ENCODE assay signal across 16 cellular contexts in the genomic region with DNA sequence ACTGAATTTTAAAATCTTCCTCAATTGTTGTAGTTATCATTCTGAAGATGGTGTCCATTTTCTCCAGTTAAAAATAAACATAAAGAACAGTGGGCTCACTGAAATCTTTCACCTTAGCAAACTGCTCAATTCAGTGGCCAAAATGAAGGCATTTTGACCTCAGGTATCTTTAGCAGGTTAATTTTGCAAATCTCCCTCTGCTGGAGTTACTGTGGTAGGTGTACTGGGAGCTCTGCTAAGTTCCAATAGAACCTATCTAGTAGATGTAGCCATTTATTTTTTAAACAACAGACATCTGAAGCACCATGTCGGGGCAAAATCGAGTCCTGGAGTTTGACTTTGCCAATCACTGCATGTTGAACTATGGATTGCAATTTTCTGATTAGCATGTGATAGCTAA.
DNase-seq lines count a peak whose midpoint lies in the region; ATAC-seq and TF ChIP-seq lines count a peak whose summit lies in the region.
"Had no signal": no experiment of that assay in that cellular context is flagged by ENCODE, and none has a peak within 500 bp of the region (broad histone marks: within the 10 kb centered on the region; RNA-seq: fewer than 3 reads in every experiment).

No MANE protein-coding gene starts in this region.

- DNase-seq in H7 = peak; percentile 13
- no peak for DNase-seq in PC-9
- DNase-seq in epithelial cell of esophagus (ENCODE audit: low read depth) = no peak
- DNase-seq in osteocyte (ENCODE audit: extremely low spot score, unreplicated experiment) = no peak
- no peak for DNase-seq in KBM-7
- no peak for DNase-seq in SKM-1 treated with dmso at 0.1 percent for 144 hours (lab: John Stamatoyannopoulos, UW; ENCODE audit: unreplicated experiment)
- no peak for DNase-seq in CD4-positive, alpha-beta memory T cell
- DNase-seq: activated CD4-positive, alpha-beta T cell treated with anti-CD3 and anti-CD28 coated beads, Interleukin-2, amount 50 U/mL, for 1 hour; activated T-cell treated with anti-CD3 and anti-CD28 coated beads, Interleukin-2, amount 50 U/mL, for 48 hours; cortex of kidney; MG63; NCI-H2029; NCI-H748 treated with DMSO at 0.1 percent for 48 hours; Right ventricle myocardium superior had no signal

- no peak overlapping the region for H3K27ac ChIP-seq in PC-9
- no peak overlapping the region for H3K27ac ChIP-seq in CD4-positive, alpha-beta memory T cell (ENCODE audit: low read depth, low read length)
- H3K27ac ChIP-seq: parathyroid adenoma had no signal

- no peak overlapping the region for H3K27ac Mint-ChIP-seq in osteocyte (ENCODE audit: unreplicated experiment)
- no peak overlapping the region for H3K27ac Mint-ChIP-seq in CD4-positive, alpha-beta memory T cell

- H3K4me2 ChIP-seq in PC-9 = no peak overlapping the region

- H3K79me2 ChIP-seq in PC-9 (ENCODE audit: low read depth) = no peaks in the 10 kb centered on the region
- H3K79me2 ChIP-seq: parathyroid adenoma had no signal

- BruUV-seq in PC-9 (replicated peaks; lab: Mats Ljungman, UMichigan) = no TSS peak

- no peaks in the 10 kb centered on the region for H3K36me3 ChIP-seq in H7 (replicated peaks; ENCODE audit: control insufficient read depth, insufficient read depth, low read length)
- H3K36me3 ChIP-seq in PC-9 (ENCODE audit: low read depth) = no peaks in the 10 kb centered on the region
- H3K36me3 ChIP-seq in CD4-positive, alpha-beta memory T cell (ENCODE audit: insufficient read depth, low read length) = no peaks in the 10 kb centered on the region
- H3K36me3 ChIP-seq: MG63 had no signal

- intact Hi-C loops in PC-9 (cut with micrococcal nuclease; ENCODE audit: unreplicated experiment) = no loop called here
- intact Hi-C loops in CD4-positive, alpha-beta memory T cell (cut with micrococcal nuclease) = no loop called here

- peaks cover 5% of the 10 kb centered on the region for H3K9me3 Mint-ChIP-seq in osteocyte (ENCODE audit: unreplicated experiment)
- no peaks in the 10 kb centered on the region for H3K9me3 Mint-ChIP-seq in CD4-positive, alpha-beta memory T cell

- H3K27me3 ChIP-seq in H7 (ENCODE audit: control insufficient read depth, insufficient read depth, low read length) (no peaks in the 10 kb centered on the region), PC-9 (ENCODE audit: insufficient read depth, low read depth) (no peaks in the 10 kb centered on the region)
- H3K27me3 ChIP-seq in CD4-positive, alpha-beta memory T cell (ENCODE audit: insufficient read depth, low read length) = no peaks in the 10 kb centered on the region
- H3K27me3 ChIP-seq: MG63 had no signal

- H3K4me1 Mint-ChIP-seq in osteocyte (ENCODE audit: unreplicated experiment) = peaks cover 23% of the 10 kb centered on the region
- H3K4me1 Mint-ChIP-seq in CD4-positive, alpha-beta memory T cell = no peaks in the 10 kb centered on the region

- H3K36me3 Mint-ChIP-seq in osteocyte (ENCODE audit: unreplicated experiment) = no peaks in the 10 kb centered on the region
- no peaks in the 10 kb centered on the region for H3K36me3 Mint-ChIP-seq in CD4-positive, alpha-beta memory T cell

- no peak for ATAC-seq in GM18870 (IDR thresholded peaks at IDR 0.05; ENCODE audit: unreplicated experiment)

- in situ Hi-C loops in KBM-7 (cut with MboI; ENCODE audit: low pct_unique_long_range_greater_than_20kb, low sequenced_read_pairs) = no loop called here

- no peak overlapping the region for H3K4me3 Mint-ChIP-seq in osteocyte (ENCODE audit: unreplicated experiment)
- H3K4me3 Mint-ChIP-seq in CD4-positive, alpha-beta memory T cell = no peak overlapping the region

- POLR2A ChIA-PET in PC-9 (lab: Charles Lee; ENCODE audit: unreplicated experiment) = no interaction called here
- POLR2A ChIA-PET in CD4-positive, alpha-beta memory T cell (lab: Charles Lee; ENCODE audit: partially characterized antibody) = no interaction called here

- CTCF ChIA-PET in PC-9 (lab: Charles Lee) = no interaction called here
- CTCF ChIA-PET in CD4-positive, alpha-beta memory T cell (lab: Charles Lee; ENCODE audit: partially characterized antibody) = no interaction called here

- TF ChIP-seq CTCF in PC-9 (conservative IDR thresholded peaks at IDR 0.05) = peak; percentile 40
- TF ChIP-seq CTCF in epithelial cell of esophagus (IDR thresholded peaks at IDR 0.05; ENCODE audit: insufficient read depth, low read depth, low read length, missing control alignments) = peak; percentile 47
- TF ChIP-seq CTCF in osteocyte (IDR thresholded peaks at IDR 0.05) = peak; percentile 21

- no peaks in the 10 kb centered on the region for H4K20me1 ChIP-seq in PC-9 (ENCODE audit: insufficient read depth)

- H3K9me3 ChIP-seq in PC-9 (ENCODE audit: insufficient read depth, low read depth) = no peaks in the 10 kb centered on the region
- no peaks in the 10 kb centered on the region for H3K9me3 ChIP-seq in CD4-positive, alpha-beta memory T cell (ENCODE audit: control insufficient read depth in 1 of 2, low read length in 2 of 2)

- peaks cover 8% of the 10 kb centered on the region; the same call in 1 of the 2 replicates for H3K4me1 ChIP-seq in PC-9 (replicated peaks; ENCODE audit: insufficient read depth)
- no peaks in the 10 kb centered on the region for H3K4me1 ChIP-seq in CD4-positive, alpha-beta memory T cell (ENCODE audit: insufficient read depth, low read length)
- H3K4me1 ChIP-seq: parathyroid adenoma had no signal

- no peaks in the 10 kb centered on the region for H3K9me2 ChIP-seq in PC-9 (ENCODE audit: insufficient read depth)

- H3K4me3 ChIP-seq in H7 (ENCODE audit: insufficient read depth, low read depth, low read length) = no peak overlapping the region
- H3K4me3 ChIP-seq in PC-9 = no peak overlapping the region
- no peak overlapping the region for H3K4me3 ChIP-seq in epithelial cell of esophagus (ENCODE audit: low read length)
- H3K4me3 ChIP-seq in CD4-positive, alpha-beta memory T cell (ENCODE audit: low read length in 2 of 2) = no peak overlapping the region
- H3K4me3 ChIP-seq: MG63 had no signal

- no peak overlapping the region for H2AFZ ChIP-seq in PC-9
- H2AFZ ChIP-seq: parathyroid adenoma had no signal

- H3K27me3 Mint-ChIP-seq in osteocyte (ENCODE audit: unreplicated experiment) = no peaks in the 10 kb centered on the region
- peaks cover 4 to 6% of the 10 kb centered on the region in 2 donors for H3K27me3 Mint-ChIP-seq in CD4-positive, alpha-beta memory T cell

- no peaks in the 10 kb centered on the region for H3F3A ChIP-seq in PC-9 (ENCODE audit: insufficient read depth, low read depth)
